ENCODE assay signal across 16 cellular contexts in genomic region chr6:41824571-41825569, GRCh38. TPM values are rescaled to one million over a fixed set of nuclear protein-coding genes. Genes with fewer than 3 reads are reported as not detected.
DNase-seq lines count a peak whose midpoint lies in the region; ATAC-seq and TF ChIP-seq lines count a peak whose summit lies in the region.
"Had no signal": no experiment of that assay in that cellular context is flagged by ENCODE, and none has a peak within 500 bp of the region (broad histone marks: within the 10 kb centered on the region; RNA-seq: fewer than 3 reads in every experiment).

No MANE protein-coding gene starts in this region.

- no peak overlapping the region for H2BK5ac ChIP-seq in IMR-90 (ENCODE audit: low read depth, low read length, poor library complexity, severe bottlenecking)

- H4K20me1 ChIP-seq in IMR-90 (ENCODE audit: insufficient read depth, low read length) = no peaks in the 10 kb centered on the region

- no peak overlapping the region for H3K9ac ChIP-seq in IMR-90 (ENCODE audit: low read depth, low read length)
- H3K9ac ChIP-seq: parathyroid adenoma had no signal

- dilution Hi-C loops in IMR-90 (cut with HindIII; ENCODE audit: low sequenced_read_pairs, unreplicated experiment) = no loop called here

- no peak overlapping the region for H4K91ac ChIP-seq in IMR-90 (ENCODE audit: insufficient read depth, low read depth, low read length)

- H3K4me1 ChIP-seq in IMR-90 (ENCODE audit: control insufficient read depth, insufficient read depth, low read length) = no peaks in the 10 kb centered on the region
- H3K4me1 ChIP-seq: body of pancreas, parathyroid adenoma had no signal

- H2BK15ac ChIP-seq in IMR-90 (ENCODE audit: low read depth, low read length) = no peak overlapping the region

- H3K36me3 Mint-ChIP-seq in activated naive CD4-positive, alpha-beta T cell treated with anti-CD3 and anti-CD28 coated beads, Interleukin-2, amount 50 U/mL, for 72 hours = no peaks in the 10 kb centered on the region
- H3K36me3 Mint-ChIP-seq: memory B cell had no signal

- H2AK5ac ChIP-seq in IMR-90 (ENCODE audit: low read depth, low read length) = no peak overlapping the region

- H3K9me3 Mint-ChIP-seq in activated naive CD4-positive, alpha-beta T cell treated with anti-CD3 and anti-CD28 coated beads, Interleukin-2, amount 50 U/mL, for 72 hours = no peaks in the 10 kb centered on the region
- H3K9me3 Mint-ChIP-seq: activated T-helper 17 cell treated with anti-CD3 and anti-CD28 coated beads, Interleukin-2, amount 50 U/mL, for 72 hours; memory B cell had no signal

- peak; percentile 76 for ATAC-seq in IMR-90 (ENCODE audit: low read depth)
- no peak for ATAC-seq in activated CD4-positive, CD25-positive, alpha-beta regulatory T cell treated with anti-CD3 and anti-CD28 coated beads, Interleukin-2, amount 50 U/mL, for 24 hours
- no peak for ATAC-seq in activated naive CD4-positive, alpha-beta T cell treated with anti-CD3 and anti-CD28 coated beads, Interleukin-2, amount 50 U/mL, for 72 hours
- ATAC-seq in GM21737 (IDR thresholded peaks at IDR 0.05; ENCODE audit: unreplicated experiment) = no peak
- ATAC-seq: activated T-helper 17 cell treated with anti-CD3 and anti-CD28 coated beads, Interleukin-2, amount 50 U/mL, for 72 hours; body of pancreas had no signal

- no peak overlapping the region for H3K14ac ChIP-seq in IMR-90 (replicated peaks; ENCODE audit: low read depth, low read length)

- H3K9me3 ChIP-seq in IMR-90 (ENCODE audit: control insufficient read depth, insufficient read depth, low read length) = no peaks in the 10 kb centered on the region
- H3K9me3 ChIP-seq: body of pancreas, transverse colon had no signal

- H3K79me1 ChIP-seq in IMR-90 (ENCODE audit: low read depth in 1 of 2, low read length in 2 of 2) = no peaks in the 10 kb centered on the region

- no peak overlapping the region for H2AK9ac ChIP-seq in IMR-90 (replicated peaks; ENCODE audit: low read depth, low read length, poor library complexity)

- H4K5ac ChIP-seq in IMR-90 (ENCODE audit: low read depth, low read length) = no peak overlapping the region

- no peak for TF ChIP-seq RAD21 in IMR-90 (IDR thresholded peaks at IDR 0.05; ENCODE audit: low read length)

- no peaks in the 10 kb centered on the region for H3K27me3 ChIP-seq in IMR-90 (ENCODE audit: control insufficient read depth, insufficient read depth, low read length)
- H3K27me3 ChIP-seq: body of pancreas, transverse colon had no signal

- WGBS in IMR-90 (ENCODE audit: extremely low coverage in 2 of 2, insufficient read length in 1 of 2), 2 experiments = 89% methylated on average over 4 of the region's 13 CpGs; no CpG with 5 or more reads in 1 of the 2 experiments

- no peak overlapping the region for H2BK20ac ChIP-seq in IMR-90 (ENCODE audit: low read depth, low read length)

- in situ Hi-C loops in IMR-90 (cut with MboI; ENCODE audit: low sequenced_read_pairs) = no loop called here

- no peak overlapping the region for H3K4ac ChIP-seq in IMR-90 (ENCODE audit: low read depth, low read length)

- no peak overlapping the region for H2BK120ac ChIP-seq in IMR-90 (ENCODE audit: low read depth, low read length)

- H3K27ac ChIP-seq in IMR-90 (ENCODE audit: insufficient read depth, low read length) = no peak overlapping the region
- H3K27ac ChIP-seq: body of pancreas, parathyroid adenoma, transverse colon had no signal

- H3K4me2 ChIP-seq in IMR-90 (ENCODE audit: low read depth, low read length) = no peak overlapping the region

- no TSS peak for BruUV-seq in IMR-90 (replicated peaks; lab: Mats Ljungman, UMichigan)

- no peak for TF ChIP-seq POLR2A in IMR-90 (IDR thresholded peaks at IDR 0.05; ENCODE audit: low read depth, low read length)

- POLR2A ChIA-PET in IMR-90 (lab: Charles Lee; ENCODE audit: unreplicated experiment) = interaction anchor here (0.5 kb wide), 1 partner anchor 37 kb away, joined by 3 read pairs; no protein-coding TSS in a partner anchor

- H3K56ac ChIP-seq in IMR-90 (ENCODE audit: extremely low read depth, insufficient read depth, low read length) = no peak overlapping the region

- CTCF ChIA-PET in IMR-90 (lab: Yijun Ruan, JAX) = no interaction called here

- DNase-seq in A172 (ENCODE audit: low spot score) (peak; percentile 18), IMR-90 (peak; percentile 76), astrocyte of the hippocampus (ENCODE audit: low read depth, low spot score) (peak; percentile 23), left kidney (ENCODE audit: low read depth, low spot score) (peak; percentile 32), AG08395 (ENCODE audit: low spot score) (no peak)
- no peak for DNase-seq in activated naive CD4-positive, alpha-beta T cell treated with anti-CD3 and anti-CD28 coated beads, Interleukin-2, amount 50 U/mL, for 72 hours (ENCODE audit: low spot score in 2 of 2)
- DNase-seq: activated CD4-positive, alpha-beta T cell treated with anti-CD3 and anti-CD28 coated beads, Interleukin-2, amount 50 U/mL, for 1 hour; body of pancreas; T-helper 1 cell; transverse colon had no signal

- no peak for TF ChIP-seq CTCF in IMR-90 (conservative IDR thresholded peaks at IDR 0.05; ENCODE audit: low read depth, low read length)

- no peak overlapping the region for H3K18ac ChIP-seq in IMR-90 (ENCODE audit: low read depth, low read length)

- intact Hi-C loops in IMR-90 (cut with micrococcal nuclease) = no loop called here

- H3K9me1 ChIP-seq in IMR-90 (ENCODE audit: insufficient read depth, low read length) = no peaks in the 10 kb centered on the region

- H3K4me3 ChIP-seq in IMR-90 (ENCODE audit: insufficient read depth, low read depth, low read length) = no peak overlapping the region
- H3K4me3 ChIP-seq: body of pancreas, transverse colon had no signal

- H4K8ac ChIP-seq in IMR-90 (ENCODE audit: low read depth in 2 of 2, low read length in 2 of 2) = no peak overlapping the region

- H2AFZ ChIP-seq in IMR-90 (replicated peaks; ENCODE audit: low read length, poor library complexity) = no peak overlapping the region
- H2AFZ ChIP-seq: parathyroid adenoma had no signal

- no peak overlapping the region for H3K23ac ChIP-seq in IMR-90 (ENCODE audit: low read depth, low read length)

- H3K36me3 ChIP-seq in IMR-90 (ENCODE audit: control insufficient read depth, insufficient read depth, low read length) = no peaks in the 10 kb centered on the region
- H3K36me3 ChIP-seq: transverse colon had no signal

- no peak overlapping the region for H3K27ac Mint-ChIP-seq in activated naive CD4-positive, alpha-beta T cell treated with anti-CD3 and anti-CD28 coated beads, Interleukin-2, amount 50 U/mL, for 72 hours
- H3K27ac Mint-ChIP-seq: activated T-helper 17 cell treated with anti-CD3 and anti-CD28 coated beads, Interleukin-2, amount 50 U/mL, for 72 hours; memory B cell had no signal

TF ChIP-seq in IMR-90, 13 proteins besides CTCF, POLR2A, EP300 and RAD21 (continues in another document):
- no peak for TF ChIP-seq MAZ (IDR thresholded peaks at IDR 0.05; ENCODE audit: borderline replicate concordance, low read depth, low read length)
- no peak for TF ChIP-seq FOS (IDR thresholded peaks at IDR 0.05; ENCODE audit: low read depth, low read length)
- no peak for TF ChIP-seq USF2 (IDR thresholded peaks at IDR 0.05; ENCODE audit: low read depth, low read length)
- TF ChIP-seq MAFK (IDR thresholded peaks at IDR 0.05; ENCODE audit: low read depth, low read length) = no peak
- TF ChIP-seq SMC3 (IDR thresholded peaks at IDR 0.05; ENCODE audit: low read depth, low read length) = no peak
- TF ChIP-seq BHLHE40 (IDR thresholded peaks at IDR 0.05; ENCODE audit: low read depth, low read length) = no peak
- TF ChIP-seq, protein P1, sequence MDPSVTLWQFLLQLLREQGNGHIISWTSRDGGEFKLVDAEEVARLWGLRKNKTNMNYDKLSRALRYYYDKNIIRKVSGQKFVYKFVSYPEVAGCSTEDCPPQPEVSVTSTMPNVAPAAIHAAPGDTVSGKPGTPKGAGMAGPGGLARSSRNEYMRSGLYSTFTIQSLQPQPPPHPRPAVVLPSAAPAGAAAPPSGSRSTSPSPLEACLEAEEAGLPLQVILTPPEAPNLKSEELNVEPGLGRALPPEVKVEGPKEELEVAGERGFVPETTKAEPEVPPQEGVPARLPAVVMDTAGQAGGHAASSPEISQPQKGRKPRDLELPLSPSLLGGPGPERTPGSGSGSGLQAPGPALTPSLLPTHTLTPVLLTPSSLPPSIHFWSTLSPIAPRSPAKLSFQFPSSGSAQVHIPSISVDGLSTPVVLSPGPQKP (IDR thresholded peaks at IDR 0.05; ENCODE audit: borderline replicate concordance, low read depth, low read length) = no peak
- no peak for TF ChIP-seq MXI1 (IDR thresholded peaks at IDR 0.05; ENCODE audit: borderline replicate concordance, low read depth, low read length)
- TF ChIP-seq RCOR1 (IDR thresholded peaks at IDR 0.05; ENCODE audit: insufficient replicate concordance, low read length) = no peak

RNA-seq across cellular contexts. Expression of gene TOMM6, which starts 37.4 kb away (rescaled TPM):
- total RNA-seq in A172 (2014; rRNA removed; shearing (Covaris generic)) = 209 and 224 TPM in 2 replicates
- total RNA-seq in IMR-90 (2012; rRNA removed) = 120 and 128 TPM in 2 replicates
- 204 and 227 TPM in 2 replicates for polyA plus RNA-seq in IMR-90 (2012; rRNA removed)
- 153 and 242 TPM in 2 replicates for polyA plus RNA-seq in IMR-90 (2012; cell fraction: cytosol; rRNA removed)
- polyA plus RNA-seq in IMR-90 (2012; cell fraction: nucleus; rRNA removed; ENCODE audit: low replicate concordance) = 16.5 and 124 TPM in 2 replicates
- total RNA-seq in activated naive CD4-positive, alpha-beta T cell treated with anti-CD3 and anti-CD28 coated beads, Interleukin-2, amount 50 U/mL, for 72 hours = 100 to 1,000 TPM; 182 to 301 TPM

RNA-seq across cellular contexts. Expression of gene PRICKLE4, which starts 44.3 kb away (rescaled TPM):
- total RNA-seq in A172 (2014; rRNA removed; shearing (Covaris generic)) = not detected in 2 replicates
- not detected in 2 replicates for total RNA-seq in IMR-90 (2012; rRNA removed)
- polyA plus RNA-seq in IMR-90 (2012; rRNA removed) = 0.72 and 0.99 TPM in 2 replicates
- polyA plus RNA-seq in IMR-90 (2012; cell fraction: cytosol; rRNA removed) = 0.24 and 0.64 TPM in 2 replicates
- polyA plus RNA-seq in IMR-90 (2012; cell fraction: nucleus; rRNA removed; ENCODE audit: low replicate concordance) = 8.3 and 34.1 TPM in 2 replicates
- under 1 TPM in 1 of 2 donors, not detected in 1; 0.60 TPM for total RNA-seq in activated naive CD4-positive, alpha-beta T cell treated with anti-CD3 and anti-CD28 coated beads, Interleukin-2, amount 50 U/mL, for 72 hours
- total RNA-seq: activated T-helper 17 cell treated with anti-CD3 and anti-CD28 coated beads, Interleukin-2, amount 50 U/mL, for 72 hours had no signal
- polyA plus RNA-seq: AG04450 had no signal

RNA-seq across cellular contexts. Expression of gene FRS3, which starts 45.2 kb away (rescaled TPM):
- 0.72 and 0.81 TPM in 2 replicates for total RNA-seq in A172 (2014; rRNA removed; shearing (Covaris generic))
- total RNA-seq in IMR-90 (2012; rRNA removed) = 0.28 and 0.54 TPM in 2 replicates
- 3.8 and 4.3 TPM in 2 replicates for polyA plus RNA-seq in IMR-90 (2012; rRNA removed)
- 2.6 and 3.8 TPM in 2 replicates for polyA plus RNA-seq in IMR-90 (2012; cell fraction: cytosol; rRNA removed)
- polyA plus RNA-seq in IMR-90 (2012; cell fraction: nucleus; rRNA removed; ENCODE audit: low replicate concordance) = 11.0 and 15.2 TPM in 2 replicates
- 1 to 10 TPM; 3.1 to 5.2 TPM for total RNA-seq in activated naive CD4-positive, alpha-beta T cell treated with anti-CD3 and anti-CD28 coated beads, Interleukin-2, amount 50 U/mL, for 72 hours

Comparison
In these comparisons a context has a peak if more than half of its experiments do, and no peak if none do; other contexts are left out.
1. DNase-seq: peak in A172 (single experiment), IMR-90 (single experiment), astrocyte of the hippocampus (single experiment) and left kidney (single experiment); none in AG08395 (single experiment) and activated naive CD4-positive, alpha-beta T cell treated with anti-CD3 and anti-CD28 coated beads, Interleukin-2, amount 50 U/mL, for 72 hours (0 of 2).